Comparison of ENCODE assay signal across 19 cellular contexts in genomic region chr18:46338761-46339160, GRCh38.
DNase-seq lines count a peak whose midpoint lies in the region; ATAC-seq, FAIRE-seq and TF ChIP-seq lines count a peak whose summit lies in the region.
"Had no signal": no experiment of that assay in that cellular context is flagged by ENCODE, and none has a peak within 500 bp of the region (broad histone marks: within the 10 kb centered on the region; RNA-seq: fewer than 3 reads in every experiment).

No MANE protein-coding gene starts in this region.

- H3K4me1 ChIP-seq in K562 (replicated peaks in 1 of 2; ENCODE audit: control insufficient read depth in 2 of 2, insufficient read depth in 2 of 2, low read length in 2 of 2), result no peaks in the 10 kb centered on the region; a peak in 1 of 5 replicates

- H3K4me1 Mint-ChIP-seq in neural crest cell, result peaks cover 80% of the 10 kb centered on the region

- TF ChIP-seq CTCF in NB4 (IDR thresholded peaks at IDR 0.05; ENCODE audit: low read depth, low read length) (no peak), K562 (IDR thresholded peaks at IDR 0.05 in 2 of 3, conservative IDR thresholded peaks at IDR 0.05 in 1 of 3; ENCODE audit: insufficient read depth in 2 of 3, low read depth in 1 of 3, low read length in 3 of 3) (no peak), neural crest cell (conservative IDR thresholded peaks at IDR 0.05) (no peak)

- TF ChIP-seq EP300 in K562 (IDR thresholded peaks at IDR 0.05; ENCODE audit: low read length), result no peak

- no peak for TF ChIP-seq RAD21 in K562 (CRISPR knock-in tag; conservative IDR thresholded peaks at IDR 0.05 in 1 of 2, IDR thresholded peaks at IDR 0.05 in 1 of 2)

- in situ Hi-C loops in G401 (cut with HindIII; ENCODE audit: low sequenced_read_pairs) (no loop called here), K562 (cut with MboI) (no loop called here)

- peak overlapping the region; percentile 98 for H3K27ac Mint-ChIP-seq in neural crest cell (ENCODE audit: unreplicated experiment)
- H3K27ac Mint-ChIP-seq: activated B cell treated with CpG ODN at 0.5 μM for 24 hours; stimulated activated naive B cell treated with anti-CD40 and anti-IgM and Interleukin-4, amounts not matched to agents 10 μg/mL and 1 μg/mL and 100 μg/mL, for 72 hours had no signal

- H3K36me3 ChIP-seq in K562 (ENCODE audit: control insufficient read depth, insufficient read depth, low read length), result no peaks in the 10 kb centered on the region

- no peaks in the 10 kb centered on the region for H3K9me3 Mint-ChIP-seq in neural crest cell
- H3K9me3 Mint-ChIP-seq: activated B cell treated with CpG ODN at 0.5 μM for 24 hours; stimulated activated naive B cell treated with anti-CD40 and anti-IgM and Interleukin-4, amounts not matched to agents 10 μg/mL and 1 μg/mL and 100 μg/mL, for 72 hours had no signal

- TF ChIP-seq POLR2A in NB4 (IDR thresholded peaks at IDR 0.05; ENCODE audit: extremely low read depth, insufficient read length) (no peak), K562 (conservative IDR thresholded peaks at IDR 0.05) (no peak)

- no peaks in the 10 kb centered on the region for H4K20me1 ChIP-seq in K562 (replicated peaks; ENCODE audit: control insufficient read depth, insufficient read depth, low read length)

- FAIRE-seq in K562 (lab: Jason Lieb, UNC), result no peak
- FAIRE-seq: astrocyte, islet of Langerhans had no signal

- no peaks in the 10 kb centered on the region for H3K79me2 ChIP-seq in K562 (ENCODE audit: control insufficient read depth, insufficient read depth, low read length)

- no peak overlapping the region for H3K9ac ChIP-seq in K562 (ENCODE audit: insufficient read depth in 1 of 2, low read depth in 2 of 2, low read length in 2 of 2)
- H3K9ac ChIP-seq: GM23248 had no signal

- BruUV-seq in K562 (replicated peaks; lab: Mats Ljungman, UMichigan), result no TSS peak

- peak overlapping the region; percentile 97 for H3K4me3 Mint-ChIP-seq in neural crest cell
- H3K4me3 Mint-ChIP-seq: activated B cell treated with CpG ODN at 0.5 μM for 24 hours; stimulated activated naive B cell treated with anti-CD40 and anti-IgM and Interleukin-4, amounts not matched to agents 10 μg/mL and 1 μg/mL and 100 μg/mL, for 72 hours had no signal

- no peak overlapping the region for H2AFZ ChIP-seq in K562 (ENCODE audit: low read depth, low read length)
- H2AFZ ChIP-seq: GM23248 had no signal

- POLR2A ChIA-PET in K562 (lab: Yijun Ruan, JAX), result no interaction called here

- DNase-seq in G401 (ENCODE audit: low spot score) (peak; percentile 44), NB4 (ENCODE audit: low read depth) (peak; percentile 71), K562 (ENCODE audit: extremely low read depth in 1 of 4, low spot score in 3 of 4) (no peak), neural crest cell (ENCODE audit: low read depth, low spot score) (peak; percentile 16), RPMI8226 (no peak), NCI-H2081 (lab: John Stamatoyannopoulos, UW) (no peak), LoVo (ENCODE audit: low spot score) (no peak)
- DNase-seq: activated B cell treated with CpG ODN at 0.5 μM for 24 hours; dorsolateral prefrontal cortex; EL; GM23248; NCI-H187 treated with DMSO at 0.1 percent for 48 hours; stimulated activated CD4-positive, alpha-beta T cell treated with anti-CD3 and anti-CD28 coated beads, Interleukin-4, amount 100 ng/mL, for 4 hours; stimulated activated naive B cell treated with anti-CD40 and anti-IgM and Interleukin-4, amounts not matched to agents 10 μg/mL and 1 μg/mL and 100 μg/mL, for 72 hours had no signal

- peaks cover 5 to 37% of the 10 kb centered on the region in 2 experiments; a peak in 3 of 5 replicates for H3K27me3 ChIP-seq in K562 (ENCODE audit: control insufficient read depth in 2 of 2, insufficient read depth in 2 of 2, low read length in 2 of 2)

- H3K9me1 ChIP-seq in K562 (ENCODE audit: control insufficient read depth, insufficient read depth, low read length), result no peaks in the 10 kb centered on the region

- CTCF ChIA-PET in K562 (lab: Yijun Ruan, JAX; ENCODE audit: low intra/inter-chr PET ratio), result no interaction called here

- H3K36me3 Mint-ChIP-seq in neural crest cell (ENCODE audit: low read depth), result peaks cover 4% of the 10 kb centered on the region
- H3K36me3 Mint-ChIP-seq: stimulated activated naive B cell treated with anti-CD40 and anti-IgM and Interleukin-4, amounts not matched to agents 10 μg/mL and 1 μg/mL and 100 μg/mL, for 72 hours had no signal

- intact Hi-C loops in K562 (cut with micrococcal nuclease), result no loop called here

- no peak overlapping the region for H3K4me2 ChIP-seq in K562 (ENCODE audit: insufficient read depth, low read length)

- no peak overlapping the region for H3K27ac ChIP-seq in K562 (ENCODE audit: extremely low read depth, low read depth, low read length)
- H3K27ac ChIP-seq: C4-2B, dorsolateral prefrontal cortex, GM23248, SK-N-MC had no signal

- H3K4me3 ChIP-seq in NB4 (ENCODE audit: low read depth, low read length) (no peak overlapping the region), K562 (no peak overlapping the region)
- H3K4me3 ChIP-seq: GM23248, SK-N-MC had no signal

- no peak for ATAC-seq in K562
- ATAC-seq: sciatic nerve; stimulated activated naive B cell treated with anti-CD40 and anti-IgM and Interleukin-4, amounts not matched to agents 10 μg/mL and 1 μg/mL and 100 μg/mL, for 72 hours had no signal

- peaks cover 12% of the 10 kb centered on the region for H3K27me3 Mint-ChIP-seq in neural crest cell (ENCODE audit: low read depth)

- H3K9me3 ChIP-seq in K562 (replicated peaks; ENCODE audit: control insufficient read depth, insufficient read depth, low read depth, low read length), result no peaks in the 10 kb centered on the region

- WGBS in K562 (ENCODE audit: insufficient coverage, low coverage, missing lambda C conversion rate), result 0% methylated on average over 6 of the region's 7 CpGs

TF ChIP-seq in K562, 482 proteins besides CTCF, POLR2A, EP300 and RAD21:
- no peak for TF ChIP-seq ZNF445 (CRISPR knock-in tag; IDR thresholded peaks at IDR 0.05; ENCODE audit: low read depth)
- peak; percentile 5 for TF ChIP-seq ZFP36 (IDR thresholded peaks at IDR 0.05; ENCODE audit: low read depth, low read length, partially characterized antibody)
- TF ChIP-seq SFPQ (IDR thresholded peaks at IDR 0.05; ENCODE audit: low read depth, low read length), result no peak
TF ChIP-seq in K562: peak in this region for 1.

Comparison
In these comparisons a context has a peak if more than half of its experiments do, and no peak if none do; other contexts are left out.
1. DNase-seq: peak in G401 (single experiment), NB4 (single experiment) and neural crest cell (single experiment); none in K562 (0 of 4), RPMI8226 (single experiment), NCI-H2081 (0 of 2) and LoVo (single experiment).